In the genomic region with DNA sequence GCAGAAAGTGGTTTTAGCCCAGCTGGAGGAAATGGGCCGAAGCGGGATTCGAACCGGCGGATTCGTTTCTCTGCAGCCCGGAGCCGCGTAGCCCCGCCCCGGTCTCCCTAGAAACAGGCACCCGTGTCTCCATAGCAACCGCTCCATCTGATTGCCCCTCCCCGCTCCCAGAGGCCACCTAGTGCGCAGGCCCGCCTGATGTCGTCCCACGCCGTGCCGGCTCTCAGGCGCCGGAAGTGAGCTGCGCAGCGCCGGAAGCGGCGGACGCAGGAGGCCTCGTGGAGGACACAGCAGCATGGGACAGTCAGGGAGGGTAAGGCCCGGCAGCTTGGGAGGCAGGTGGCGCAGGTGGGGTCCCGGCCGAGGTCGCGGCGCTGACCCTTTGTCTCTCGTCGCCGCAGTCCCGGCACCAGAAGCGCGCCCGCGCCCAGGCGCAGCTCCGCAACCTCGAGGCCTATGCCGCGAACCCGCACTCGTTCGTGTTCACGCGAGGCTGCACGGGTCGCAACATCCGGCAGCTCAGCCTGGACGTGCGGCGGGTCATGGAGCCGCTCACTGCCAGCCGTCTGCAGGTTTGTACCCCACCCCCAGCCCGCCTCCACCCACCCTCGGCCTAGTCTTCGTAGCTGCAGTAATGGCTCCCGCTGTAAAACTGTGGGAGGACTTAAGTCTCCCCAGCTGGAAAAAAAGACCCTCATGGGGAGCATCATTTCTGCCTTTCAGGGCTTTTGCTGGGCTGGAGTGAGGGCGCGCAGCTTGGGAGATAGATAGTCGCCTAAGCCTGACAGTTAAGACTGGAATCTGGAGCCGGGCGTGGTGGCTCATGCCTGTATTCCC, we compare ENCODE assay signal across 8 cellular contexts. TPM values are rescaled to one million over a fixed set of nuclear protein-coding genes. Genes with fewer than 3 reads are reported as not detected.
DNase-seq lines count a peak whose midpoint lies in the region; ATAC-seq and TF ChIP-seq lines count a peak whose summit lies in the region.

Gene PPAN (plus strand): TSS at position 263 of the 837 bp plus-strand sequence. CDS start 33 bp downstream, at position 296.

- WGBS in lung, 2 donors = 1 to 2% methylated on average over 67 to 71 of the region's 71 CpGs

- peak within 1 kb of the TSS; percentile 95 to 100 (median 97) for H3K27ac Mint-ChIP-seq in CD4-positive, alpha-beta memory T cell

- H3K9me3 Mint-ChIP-seq in CD4-positive, alpha-beta memory T cell = peaks cover 0 to 2% (median 0%) of the 10 kb centered on the region in 8 donors

- H3K4me3 ChIP-seq in CD4-positive, alpha-beta memory T cell (ENCODE audit: low read length in 2 of 2) = peak within 1 kb of the TSS; percentile 58 to 74
- H3K4me3 ChIP-seq in lung = peak within 1 kb of the TSS; percentile 88

- DNase-seq in CD4-positive, alpha-beta memory T cell = peak; percentile 96 to 98 (median 98)
- DNase-seq in GM20000 (ENCODE audit: low spot score) (peak; percentile 99), HT-29 (ENCODE audit: low spot score) (peak; percentile 96), lung (ENCODE audit: low spot score) (peak; percentile 98)
- DNase-seq in NK-92 treated with Interleukin-12 subunit alpha and Interleukin-12 subunit beta, amount 100 ng/mL, for 24 hours (lab: John Stamatoyannopoulos, UW) = peak; percentile 98
- peak; percentile 92 to 95 for DNase-seq in activated CD8-positive, alpha-beta memory T cell treated with anti-CD3 and anti-CD28 coated beads for 1 hour (ENCODE audit: extremely low read depth in 1 of 2, low read depth in 1 of 2)
- peak; percentile 97 for DNase-seq in effector CD4-positive, alpha-beta T cell
- DNase-seq in stimulated activated CD4-positive, alpha-beta T cell treated with anti-CD3 and anti-CD28 coated beads, TNF-alpha, amount 100 ng/mL, for 24 hours (ENCODE audit: low read depth in 3 of 3) = peak; percentile 96

- peak within 1 kb of the TSS; percentile 72 to 92 (median 88) for H3K4me3 Mint-ChIP-seq in CD4-positive, alpha-beta memory T cell

- peaks cover 21 to 33% of the 10 kb centered on the region in 2 donors for H3K36me3 Mint-ChIP-seq in CD4-positive, alpha-beta memory T cell

- H3K27me3 ChIP-seq in CD4-positive, alpha-beta memory T cell (ENCODE audit: insufficient read depth, low read length) = no peaks in the 10 kb centered on the region
- no peaks in the 10 kb centered on the region for H3K27me3 ChIP-seq in lung (ENCODE audit: control insufficient read depth, insufficient read depth)

- CTCF ChIA-PET in CD4-positive, alpha-beta memory T cell (lab: Charles Lee; ENCODE audit: partially characterized antibody) = interaction anchor here (0.8 to 4.1 kb wide), 5 partner anchors 8 to 322 kb away, joined by 3 to 26 read pairs (median 4); no protein-coding TSS in a partner anchor

- H3K27ac ChIP-seq in CD4-positive, alpha-beta memory T cell (ENCODE audit: low read depth, low read length) = peak within 1 kb of the TSS; percentile 89
- peak within 1 kb of the TSS; percentile 63 to 86 for H3K27ac ChIP-seq in lung (ENCODE audit: low read depth in 1 of 2, low read length in 1 of 2)

- intact Hi-C loops in CD4-positive, alpha-beta memory T cell (cut with micrococcal nuclease) = loop anchor here (1.0 to 10.0 kb wide), 5 partner anchors 10 to 298 kb away; partner anchors contain the start of genes CDC37, RAVER1 and SHFL

- no peaks in the 10 kb centered on the region for H3K27me3 Mint-ChIP-seq in CD4-positive, alpha-beta memory T cell

- H3K4me1 ChIP-seq in CD4-positive, alpha-beta memory T cell (ENCODE audit: insufficient read depth, low read length) = peaks cover 77% of the 10 kb centered on the region
- peaks cover 4 to 8% of the 10 kb centered on the region in 2 donors for H3K4me1 ChIP-seq in lung (ENCODE audit: control insufficient read depth in 2 of 2, insufficient read depth in 2 of 2, low read length in 2 of 2)

- H3K9me3 ChIP-seq in CD4-positive, alpha-beta memory T cell (ENCODE audit: control insufficient read depth in 1 of 2, low read length in 2 of 2) = no peaks in the 10 kb centered on the region
- H3K9me3 ChIP-seq in lung (ENCODE audit: control insufficient read depth in 2 of 2, insufficient read depth in 1 of 2, low read length in 1 of 2) = no peaks in the 10 kb centered on the region

- peaks cover 38 to 86% (median 59%) of the 10 kb centered on the region in 4 donors for H3K4me1 Mint-ChIP-seq in CD4-positive, alpha-beta memory T cell

- peaks cover 35% of the 10 kb centered on the region for H3K36me3 ChIP-seq in CD4-positive, alpha-beta memory T cell (ENCODE audit: insufficient read depth, low read length)
- H3K36me3 ChIP-seq in lung (ENCODE audit: control insufficient read depth in 2 of 2, insufficient read depth in 2 of 2, low read length in 2 of 2) = peaks cover 10 to 32% of the 10 kb centered on the region in 2 donors

- TF ChIP-seq CTCF in GM20000 (IDR thresholded peaks at IDR 0.05; ENCODE audit: extremely low read depth, missing control alignments) (no peak), lung (IDR thresholded peaks at IDR 0.05; ENCODE audit: control extremely low read depth, extremely low read depth) (no peak)

- peak; percentile 97 for ATAC-seq in lung (ENCODE audit: insufficient read depth, low FRiP score)

- POLR2A ChIA-PET in CD4-positive, alpha-beta memory T cell (lab: Charles Lee; ENCODE audit: partially characterized antibody) = interaction anchor here (0.5 to 10.9 kb wide), 13 partner anchors 10 to 797 kb away, joined by 3 to 172 read pairs (median 3); partner anchors contain the start of genes CDC37, EIF3G, ICAM1 and P2RY11

RNA-seq across cellular contexts. Expression of gene PPAN, which starts in this region (rescaled TPM):
- total RNA-seq in CD4-positive, alpha-beta memory T cell = 100 to 1,000 TPM in 1 of 2 experiments, 10 to 100 TPM in 1; 92.5 to 102 TPM
- 10 to 100 TPM; 14.5 to 51.1 TPM for polyA plus RNA-seq in CD4-positive, alpha-beta memory T cell
- total RNA-seq in HT-29 (2014; rRNA removed; shearing (Covaris generic)) = 90.3 and 97.0 TPM in 2 replicates
- total RNA-seq in lung = 10 to 100 TPM; 15.0 to 51.8 TPM
- 10 to 100 TPM; 43.2 to 61.4 TPM for polyA plus RNA-seq in lung

Comparison
In these comparisons a context has a peak if more than half of its experiments do, and no peak if none do; other contexts are left out.
1. Peak in every context shown above with its lines: DNase-seq, ATAC-seq, H3K4me3 ChIP-seq and H3K27ac ChIP-seq.